ENCODE assay signal across 8 cellular contexts in the genomic region with DNA sequence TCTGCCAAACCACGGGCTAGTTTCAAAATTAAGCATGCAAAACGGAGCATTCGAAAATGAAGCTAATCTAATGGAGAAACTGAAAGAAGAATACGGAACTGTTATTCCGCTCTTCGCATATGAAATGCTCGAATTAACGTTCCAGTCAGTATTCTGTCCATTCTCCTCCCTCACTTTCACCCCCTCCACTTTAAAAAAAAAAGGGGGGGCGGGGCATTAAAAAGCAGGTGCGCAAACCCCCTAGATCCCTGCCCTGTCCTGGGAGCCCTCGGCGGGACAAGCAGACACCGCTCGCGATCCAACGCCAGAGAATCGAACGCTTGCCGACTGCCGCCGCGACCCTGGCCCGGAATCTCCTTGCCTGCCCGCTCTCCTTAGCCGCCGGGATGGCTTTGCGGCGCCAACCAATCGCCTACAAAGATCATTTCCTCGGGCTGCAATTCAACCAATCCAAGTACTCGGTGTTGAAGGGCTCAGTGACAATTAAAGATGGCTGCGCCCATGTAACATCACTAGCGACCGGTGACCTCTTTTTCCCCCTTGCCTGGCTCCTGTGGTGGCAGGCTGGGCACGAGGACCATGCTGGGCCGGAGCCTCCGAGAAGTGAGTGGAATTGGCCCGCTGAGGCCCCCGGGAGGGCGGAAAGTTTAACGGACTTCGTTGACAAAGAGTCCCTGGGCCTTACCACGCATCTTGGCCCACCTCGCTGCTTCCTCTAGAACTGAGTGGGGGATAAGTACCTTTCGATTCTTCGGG. TPM values are rescaled to one million over a fixed set of nuclear protein-coding genes. Genes with fewer than 3 reads are reported as not detected.
A peak's percentile ranks its signal among the peaks of the same experiment; 100 is the strongest.
DNase-seq lines count a peak whose midpoint lies in the region; ATAC-seq and TF ChIP-seq lines count a peak whose summit lies in the region.

Gene QRSL1, plus strand, starts transcription at position 476 of the 756 bp plus-strand sequence. Its CDS starts 104 bp downstream, at position 580.
Gene RTN4IP1, minus strand, starts transcription at position 396 of the 756 bp plus-strand sequence. CDS start 477 bp downstream, outside the sequence.

- POLR2A ChIA-PET in RWPE1 (lab: Yijun Ruan, JAX; ENCODE audit: low non-redundant PET) = no interaction called here

- peak within 1 kb of the TSS; percentile 71 for H3K27ac ChIP-seq in RWPE1

- DNase-seq in EL (peak; percentile 93), GOT3 (lab: John Stamatoyannopoulos, UW) (peak; percentile 57), LHCN-M2 (ENCODE audit: low read depth) (peak; percentile 91), RWPE1 (ENCODE audit: low spot score) (peak; percentile 99), fibroblast of peridontal ligament (ENCODE audit: extremely low read depth) (peak; percentile 94)
- peak; percentile 85 for DNase-seq in activated T-helper 2 cell treated with anti-CD3 and anti-CD28 coated beads, Interferon-gamma antibody, Interleukin-2, Interleukin-4, amounts not matched to agents 10 μg/mL and 5 μg/mL and 100 μg/mL, durations not matched to agents 14 hours and 24 hours and 36 hours (ENCODE audit: low spot score)
- DNase-seq in natural killer cell treated with Interleukin-12 subunit alpha and Interleukin-12 subunit beta and Interleukin-15 and Interleukin-18, amount 100 ng/mL, for 72 hours (ENCODE audit: low spot score) = peak; percentile 90
- peak; percentile 78 for DNase-seq in stimulated activated naive CD4-positive, alpha-beta T cell treated with Interleukin-2 at 50 U/mL for 16 hours (lab: John Stamatoyannopoulos, UW)

- no peaks in the 10 kb centered on the region for H3K9me3 Mint-ChIP-seq in activated T-helper 2 cell treated with anti-CD3 and anti-CD28 coated beads, Interferon-gamma antibody, Interleukin-2, Interleukin-4, amounts not matched to agents 10 μg/mL and 5 μg/mL and 100 μg/mL, durations not matched to agents 14 hours and 24 hours and 36 hours
- no peaks in the 10 kb centered on the region for H3K9me3 Mint-ChIP-seq in natural killer cell treated with Interleukin-12 subunit alpha and Interleukin-12 subunit beta and Interleukin-15 and Interleukin-18, amount 100 ng/mL, for 72 hours

- intact Hi-C loops in activated T-helper 2 cell treated with anti-CD3 and anti-CD28 coated beads, Interferon-gamma antibody, Interleukin-2, Interleukin-4, amounts not matched to agents 10 μg/mL and 5 μg/mL and 100 μg/mL, durations not matched to agents 14 hours and 24 hours and 36 hours (cut with micrococcal nuclease) = loop anchor here (1.0 to 5.0 kb wide), 3 partner anchors 16 to 830 kb away; partner anchors contain the start of gene PDSS2

- peak; percentile 96 to 98 for ATAC-seq in natural killer cell treated with Interleukin-12 subunit alpha and Interleukin-12 subunit beta and Interleukin-15 and Interleukin-18, amount 100 ng/mL, for 72 hours

- no peaks in the 10 kb centered on the region for H3K27me3 Mint-ChIP-seq in activated T-helper 2 cell treated with anti-CD3 and anti-CD28 coated beads, Interferon-gamma antibody, Interleukin-2, Interleukin-4, amounts not matched to agents 10 μg/mL and 5 μg/mL and 100 μg/mL, durations not matched to agents 14 hours and 24 hours and 36 hours (ENCODE audit: low read depth)
- no peaks in the 10 kb centered on the region for H3K27me3 Mint-ChIP-seq in natural killer cell treated with Interleukin-12 subunit alpha and Interleukin-12 subunit beta and Interleukin-15 and Interleukin-18, amount 100 ng/mL, for 72 hours

- H3K4me3 Mint-ChIP-seq in activated T-helper 2 cell treated with anti-CD3 and anti-CD28 coated beads, Interferon-gamma antibody, Interleukin-2, Interleukin-4, amounts not matched to agents 10 μg/mL and 5 μg/mL and 100 μg/mL, durations not matched to agents 14 hours and 24 hours and 36 hours (ENCODE audit: low read depth) = peak within 1 kb of the TSS; percentile 91
- H3K4me3 Mint-ChIP-seq in natural killer cell treated with Interleukin-12 subunit alpha and Interleukin-12 subunit beta and Interleukin-15 and Interleukin-18, amount 100 ng/mL, for 72 hours = peak within 1 kb of the TSS; percentile 99

- peaks cover 41% of the 10 kb centered on the region for H3K4me1 Mint-ChIP-seq in activated T-helper 2 cell treated with anti-CD3 and anti-CD28 coated beads, Interferon-gamma antibody, Interleukin-2, Interleukin-4, amounts not matched to agents 10 μg/mL and 5 μg/mL and 100 μg/mL, durations not matched to agents 14 hours and 24 hours and 36 hours (ENCODE audit: low read depth)
- H3K4me1 Mint-ChIP-seq in natural killer cell treated with Interleukin-12 subunit alpha and Interleukin-12 subunit beta and Interleukin-15 and Interleukin-18, amount 100 ng/mL, for 72 hours (ENCODE audit: low read depth in 2 of 2) = peaks cover 15 to 19% of the 10 kb centered on the region in 2 donors

- peak within 1 kb of the TSS; percentile 97 for H3K27ac Mint-ChIP-seq in activated T-helper 2 cell treated with anti-CD3 and anti-CD28 coated beads, Interferon-gamma antibody, Interleukin-2, Interleukin-4, amounts not matched to agents 10 μg/mL and 5 μg/mL and 100 μg/mL, durations not matched to agents 14 hours and 24 hours and 36 hours
- peak within 1 kb of the TSS; percentile 99 for H3K27ac Mint-ChIP-seq in natural killer cell treated with Interleukin-12 subunit alpha and Interleukin-12 subunit beta and Interleukin-15 and Interleukin-18, amount 100 ng/mL, for 72 hours

- CTCF ChIA-PET in RWPE1 (lab: Yijun Ruan, JAX) = no interaction called here

- peaks cover 13% of the 10 kb centered on the region for H3K36me3 Mint-ChIP-seq in activated T-helper 2 cell treated with anti-CD3 and anti-CD28 coated beads, Interferon-gamma antibody, Interleukin-2, Interleukin-4, amounts not matched to agents 10 μg/mL and 5 μg/mL and 100 μg/mL, durations not matched to agents 14 hours and 24 hours and 36 hours (ENCODE audit: low read depth)
- H3K36me3 Mint-ChIP-seq in natural killer cell treated with Interleukin-12 subunit alpha and Interleukin-12 subunit beta and Interleukin-15 and Interleukin-18, amount 100 ng/mL, for 72 hours = no peaks in the 10 kb centered on the region

- no peak for TF ChIP-seq CTCF in RWPE1 (conservative IDR thresholded peaks at IDR 0.05; ENCODE audit: low read depth)

RNA-seq across cellular contexts. Expression of gene QRSL1, which starts in this region (rescaled TPM):
- total RNA-seq in LHCN-M2 (2014; rRNA removed) = 10.1 and 11.0 TPM in 2 replicates
- polyA plus RNA-seq in LHCN-M2 (2012) = 4.0 TPM
- 18.9 and 21.8 TPM in 2 replicates for total RNA-seq in activated T-helper 2 cell treated with anti-CD3 and anti-CD28 coated beads, Interferon-gamma antibody, Interleukin-2, Interleukin-4, amounts not matched to agents 10 μg/mL and 5 μg/mL and 100 μg/mL, durations not matched to agents 14 hours and 24 hours and 36 hours
- 10 to 100 TPM; 15.3 to 25.0 TPM for total RNA-seq in natural killer cell treated with Interleukin-12 subunit alpha and Interleukin-12 subunit beta and Interleukin-15 and Interleukin-18, amount 100 ng/mL, for 72 hours

RNA-seq across cellular contexts. Expression of gene RTN4IP1, which starts in this region (rescaled TPM):
- 9.5 and 10.8 TPM in 2 replicates for total RNA-seq in LHCN-M2 (2014; rRNA removed)
- 7.6 TPM for polyA plus RNA-seq in LHCN-M2 (2012)
- 6.4 and 7.9 TPM in 2 replicates for total RNA-seq in activated T-helper 2 cell treated with anti-CD3 and anti-CD28 coated beads, Interferon-gamma antibody, Interleukin-2, Interleukin-4, amounts not matched to agents 10 μg/mL and 5 μg/mL and 100 μg/mL, durations not matched to agents 14 hours and 24 hours and 36 hours
- total RNA-seq in natural killer cell treated with Interleukin-12 subunit alpha and Interleukin-12 subunit beta and Interleukin-15 and Interleukin-18, amount 100 ng/mL, for 72 hours = 1 to 10 TPM; 5.5 to 7.0 TPM

Comparison
In these comparisons a context has a peak if more than half of its experiments do, and no peak if none do; other contexts are left out.
1. Peak in every context shown above with its lines: DNase-seq, ATAC-seq and H3K27ac ChIP-seq.